In genomic region chr1:214124915-214125314, GRCh38 we compare ENCODE assay signal across 26 cellular contexts.
DNase-seq lines count a peak whose midpoint lies in the region; ATAC-seq, FAIRE-seq and TF ChIP-seq lines count a peak whose summit lies in the region.
"Had no signal": no experiment of that assay in that cellular context is flagged by ENCODE, and none has a peak within 500 bp of the region (broad histone marks: within the 10 kb centered on the region; RNA-seq: fewer than 3 reads in every experiment).

No MANE protein-coding gene starts in this region.

- no peaks in the 10 kb centered on the region for H3K27me3 ChIP-seq in astrocyte (ENCODE audit: insufficient read depth, low read length)
- H3K27me3 ChIP-seq in liver (ENCODE audit: control insufficient read depth in 4 of 4, insufficient read depth in 4 of 4, low read length in 3 of 4): no peaks in the 10 kb centered on the region
- H3K27me3 ChIP-seq: suprapubic skin had no signal

- no peak for ATAC-seq in natural killer cell treated with Interleukin-12 subunit alpha and Interleukin-12 subunit beta and Interleukin-15 and Interleukin-18, amount 100 ng/mL, for 72 hours
- ATAC-seq: left colon; stimulated activated memory B cell treated with anti-CD40 and anti-IgM and Interleukin-4, amounts not matched to agents 10 μg/mL and 1 μg/mL and 100 μg/mL, for 72 hours; WTC11 had no signal

- no peaks in the 10 kb centered on the region for H3K36me3 Mint-ChIP-seq in astrocyte (ENCODE audit: low read depth, unreplicated experiment)
- no peaks in the 10 kb centered on the region for H3K36me3 Mint-ChIP-seq in natural killer cell treated with Interleukin-12 subunit alpha and Interleukin-12 subunit beta and Interleukin-15 and Interleukin-18, amount 100 ng/mL, for 72 hours
- H3K36me3 Mint-ChIP-seq: activated naive CD8-positive, alpha-beta T cell; stimulated activated memory B cell treated with anti-CD40 and anti-IgM and Interleukin-4, amounts not matched to agents 10 μg/mL and 1 μg/mL and 100 μg/mL, for 72 hours; WTC11 had no signal

- H3K27ac Mint-ChIP-seq in astrocyte (ENCODE audit: unreplicated experiment): peak overlapping the region; percentile 19
- H3K27ac Mint-ChIP-seq in natural killer cell treated with Interleukin-12 subunit alpha and Interleukin-12 subunit beta and Interleukin-15 and Interleukin-18, amount 100 ng/mL, for 72 hours: no peak overlapping the region
- H3K27ac Mint-ChIP-seq: activated naive CD8-positive, alpha-beta T cell; stimulated activated memory B cell treated with anti-CD40 and anti-IgM and Interleukin-4, amounts not matched to agents 10 μg/mL and 1 μg/mL and 100 μg/mL, for 72 hours; T-helper 2 cell treated with Interferon-gamma antibody and Interleukin-4, amounts not matched to agents 5 μg/mL and 100 μg/mL, for 36 hours; WTC11 had no signal

- H3K4me3 Mint-ChIP-seq in astrocyte (ENCODE audit: unreplicated experiment): no peak overlapping the region
- no peak overlapping the region for H3K4me3 Mint-ChIP-seq in natural killer cell treated with Interleukin-12 subunit alpha and Interleukin-12 subunit beta and Interleukin-15 and Interleukin-18, amount 100 ng/mL, for 72 hours
- H3K4me3 Mint-ChIP-seq: activated naive CD8-positive, alpha-beta T cell; central memory CD8-positive, alpha-beta T cell; stimulated activated memory B cell treated with anti-CD40 and anti-IgM and Interleukin-4, amounts not matched to agents 10 μg/mL and 1 μg/mL and 100 μg/mL, for 72 hours; T-helper 2 cell treated with Interferon-gamma antibody and Interleukin-4, amounts not matched to agents 5 μg/mL and 100 μg/mL, for 36 hours; WTC11 had no signal

- H3K36me3 ChIP-seq in astrocyte (ENCODE audit: insufficient read depth, low read length) (no peaks in the 10 kb centered on the region), liver (ENCODE audit: control insufficient read depth in 4 of 4, insufficient read depth in 3 of 4, low read depth in 1 of 4, low read length in 3 of 4) (no peaks in the 10 kb centered on the region)
- H3K36me3 ChIP-seq: HAP-1, suprapubic skin had no signal

- no peaks in the 10 kb centered on the region for H3K9me3 Mint-ChIP-seq in astrocyte (ENCODE audit: unreplicated experiment)
- no peaks in the 10 kb centered on the region for H3K9me3 Mint-ChIP-seq in natural killer cell treated with Interleukin-12 subunit alpha and Interleukin-12 subunit beta and Interleukin-15 and Interleukin-18, amount 100 ng/mL, for 72 hours
- H3K9me3 Mint-ChIP-seq: central memory CD8-positive, alpha-beta T cell; stimulated activated memory B cell treated with anti-CD40 and anti-IgM and Interleukin-4, amounts not matched to agents 10 μg/mL and 1 μg/mL and 100 μg/mL, for 72 hours; T-helper 2 cell treated with Interferon-gamma antibody and Interleukin-4, amounts not matched to agents 5 μg/mL and 100 μg/mL, for 36 hours; WTC11 had no signal

- no peak overlapping the region for H3K27ac ChIP-seq in astrocyte (ENCODE audit: low read depth, low read length)
- peak overlapping the region; percentile 76 to 93 for H3K27ac ChIP-seq in liver (ENCODE audit: low read depth in 1 of 2, low read length in 2 of 2)
- H3K27ac ChIP-seq: suprapubic skin had no signal

- no peaks in the 10 kb centered on the region for H3K27me3 Mint-ChIP-seq in astrocyte (ENCODE audit: low read depth, unreplicated experiment)
- H3K27me3 Mint-ChIP-seq in natural killer cell treated with Interleukin-12 subunit alpha and Interleukin-12 subunit beta and Interleukin-15 and Interleukin-18, amount 100 ng/mL, for 72 hours: peaks cover 14 to 28% of the 10 kb centered on the region in 2 donors

- no peak for FAIRE-seq in astrocyte (lab: Jason Lieb, UNC)
- FAIRE-seq: small intestine, urothelium cell line had no signal

- H4K20me1 ChIP-seq in astrocyte (ENCODE audit: insufficient read depth, low read length): no peaks in the 10 kb centered on the region

- TF ChIP-seq CTCF in astrocyte (IDR thresholded peaks at IDR 0.05; ENCODE audit: insufficient read depth, low read depth, low read length): no peak
- no peak for TF ChIP-seq CTCF in liver (IDR thresholded peaks at IDR 0.05; ENCODE audit: low read depth, low read length, missing input control)

- no peaks in the 10 kb centered on the region for H3K79me2 ChIP-seq in astrocyte (ENCODE audit: insufficient read depth, low read length)

- WGBS in liver: 47% methylated on average over 4 of the region's 4 CpGs

- no peak for TF ChIP-seq RAD21 in liver (IDR thresholded peaks at IDR 0.05)

- H3K4me1 Mint-ChIP-seq in astrocyte (ENCODE audit: low read depth, unreplicated experiment): peaks cover 18% of the 10 kb centered on the region
- H3K4me1 Mint-ChIP-seq in natural killer cell treated with Interleukin-12 subunit alpha and Interleukin-12 subunit beta and Interleukin-15 and Interleukin-18, amount 100 ng/mL, for 72 hours (ENCODE audit: low read depth in 2 of 2): no peaks in the 10 kb centered on the region
- H3K4me1 Mint-ChIP-seq: central memory CD8-positive, alpha-beta T cell; stimulated activated memory B cell treated with anti-CD40 and anti-IgM and Interleukin-4, amounts not matched to agents 10 μg/mL and 1 μg/mL and 100 μg/mL, for 72 hours had no signal

- H3K4me1 ChIP-seq in astrocyte (ENCODE audit: insufficient read depth, low read length) (peaks cover 5% of the 10 kb centered on the region), liver (ENCODE audit: control insufficient read depth in 4 of 4, insufficient read depth in 4 of 4, low read length in 3 of 4) (peaks cover 14 to 53% (median 33%) of the 10 kb centered on the region in 4 donors)
- H3K4me1 ChIP-seq: HAP-1 had no signal

- H2AFZ ChIP-seq in astrocyte (ENCODE audit: low read depth, low read length): no peak overlapping the region

- DNase-seq in COR-L47 (lab: John Stamatoyannopoulos, UW): peak; percentile 12
- peak; percentile 95 for DNase-seq in NCI-H146 (lab: John Stamatoyannopoulos, UW)
- DNase-seq in astrocyte (ENCODE audit: low read depth): no peak
- no peak for DNase-seq in DMS 273 treated with DMSO at 0.1 percent for 48 hours (lab: John Stamatoyannopoulos, UW)
- DNase-seq in NCI-H1930 (lab: John Stamatoyannopoulos, UW): no peak
- DNase-seq in putamen (ENCODE audit: low spot score): no peak
- no peak for DNase-seq in natural killer cell treated with Interleukin-12 subunit alpha and Interleukin-12 subunit beta and Interleukin-15 and Interleukin-18, amount 100 ng/mL, for 72 hours (ENCODE audit: low spot score)
- DNase-seq: ACHN, aorta, DND-41, head of caudate nucleus, Kasumi-1, left colon, NCI-H1092, NCI-H524 treated with DMSO at 0.1 percent for 48 hours, small intestine had no signal

- no peaks in the 10 kb centered on the region for H3K9me3 ChIP-seq in astrocyte (ENCODE audit: insufficient read depth, low read depth, low read length)
- H3K9me3 ChIP-seq in liver (ENCODE audit: control insufficient read depth in 4 of 4, low read length in 3 of 4): no peaks in the 10 kb centered on the region
- H3K9me3 ChIP-seq: HAP-1, SK-N-SH, suprapubic skin had no signal

- H3K4me3 ChIP-seq in astrocyte (ENCODE audit: insufficient read depth, low read depth, low read length) (no peak overlapping the region), liver (ENCODE audit: low read depth in 1 of 3, low read length in 3 of 3) (no peak overlapping the region)
- H3K4me3 ChIP-seq: HAP-1, suprapubic skin had no signal

- no peak overlapping the region for H3K4me2 ChIP-seq in astrocyte (ENCODE audit: low read length)
- H3K4me2 ChIP-seq: SK-N-SH had no signal

- H3K9ac ChIP-seq in astrocyte (ENCODE audit: low read length) (no peak overlapping the region), liver (ENCODE audit: low read depth in 1 of 2, low read length in 2 of 2) (peak overlapping the region in 1 of 2 donors; percentile 27)
- H3K9ac ChIP-seq: SK-N-SH had no signal

TF ChIP-seq in liver, 16 proteins besides CTCF, POLR2A, EP300 and RAD21:
- TF ChIP-seq JUND (IDR thresholded peaks at IDR 0.05) (no peak), YY1 (IDR thresholded peaks at IDR 0.05) (peak; percentile 22), FOXA1 (IDR thresholded peaks at IDR 0.05) (no peak), NR2F2 (IDR thresholded peaks at IDR 0.05) (no peak), HNF4G (IDR thresholded peaks at IDR 0.05) (no peak)
TF ChIP-seq in liver: peak in this region for 1.

Comparison
In these comparisons a context has a peak if more than half of its experiments do, and no peak if none do; other contexts are left out.
1. DNase-seq: peak in COR-L47 (single experiment) and NCI-H146 (single experiment); none in astrocyte (single experiment), DMS 273 treated with DMSO at 0.1 percent for 48 hours (single experiment), NCI-H1930 (0 of 2), putamen (single experiment) and natural killer cell treated with Interleukin-12 subunit alpha and Interleukin-12 subunit beta and Interleukin-15 and Interleukin-18, amount 100 ng/mL, for 72 hours (single experiment).